14 cellular contexts compared by ENCODE assay signal in genomic region chr1:164753521-164754077, GRCh38.
DNase-seq lines count a peak whose midpoint lies in the region; ATAC-seq, FAIRE-seq and TF ChIP-seq lines count a peak whose summit lies in the region.
"Had no signal": no experiment of that assay in that cellular context is flagged by ENCODE, and none has a peak within 500 bp of the region (broad histone marks: within the 10 kb centered on the region; RNA-seq: fewer than 3 reads in every experiment).

No MANE protein-coding gene starts in this region.

- peak overlapping the region; percentile 34 to 49 for H3K4me3 ChIP-seq in tibial artery

- peaks cover 0 to 56% (median 20%) of the 10 kb centered on the region in 4 donors for H3K4me1 ChIP-seq in tibial artery

- no peak for ATAC-seq in activated naive CD8-positive, alpha-beta T cell treated with anti-CD3 and anti-CD28 coated beads, Interleukin-2, amount 50 U/mL, for 24 hours

- intact Hi-C loops in tibial artery (cut with DNase I; ENCODE audit: low total_unique reads): no loop called here

- H3K36me3 Mint-ChIP-seq in nephron progenitor cell (ENCODE audit: low read depth): peaks cover 24% of the 10 kb centered on the region
- H3K36me3 Mint-ChIP-seq in activated naive CD8-positive, alpha-beta T cell treated with anti-CD3 and anti-CD28 coated beads, Interleukin-2, amount 50 U/mL, for 24 hours (ENCODE audit: low read depth): no peaks in the 10 kb centered on the region
- H3K36me3 Mint-ChIP-seq: CD14-positive monocyte, IgD-negative memory B cell, immature natural killer cell, naive B cell had no signal

- no peaks in the 10 kb centered on the region for H3K27me3 ChIP-seq in tibial artery

- DNase-seq in RPMI7951 (ENCODE audit: low read depth) (peak; percentile 45), fibroblast of peridontal ligament (ENCODE audit: extremely low read depth) (peak; percentile 55), nephron progenitor cell (no peak), tibial artery (no peak), GM19239 (ENCODE audit: insufficient read length, low spot score) (no peak), iPS-NIHi7 (ENCODE audit: extremely low spot score) (no peak), Kasumi-1 (lab: John Stamatoyannopoulos, UW) (no peak)
- DNase-seq in activated naive CD8-positive, alpha-beta T cell treated with anti-CD3 and anti-CD28 coated beads, Interleukin-2, amount 50 U/mL, for 24 hours: no peak
- DNase-seq: GDM1, immature natural killer cell, naive B cell, NCI-H1930 had no signal

- H3K9me3 ChIP-seq in tibial artery: no peaks in the 10 kb centered on the region

- H3K9me3 Mint-ChIP-seq in nephron progenitor cell: no peaks in the 10 kb centered on the region
- no peaks in the 10 kb centered on the region for H3K9me3 Mint-ChIP-seq in activated naive CD8-positive, alpha-beta T cell treated with anti-CD3 and anti-CD28 coated beads, Interleukin-2, amount 50 U/mL, for 24 hours
- H3K9me3 Mint-ChIP-seq: IgD-negative memory B cell, immature natural killer cell, naive B cell had no signal

- peak overlapping the region; percentile 78 for H3K27ac Mint-ChIP-seq in nephron progenitor cell
- no peak overlapping the region for H3K27ac Mint-ChIP-seq in activated naive CD8-positive, alpha-beta T cell treated with anti-CD3 and anti-CD28 coated beads, Interleukin-2, amount 50 U/mL, for 24 hours
- H3K27ac Mint-ChIP-seq: CD14-positive monocyte, IgD-negative memory B cell, immature natural killer cell, naive B cell had no signal

- H3K27ac ChIP-seq in tibial artery: peak overlapping the region; percentile 81 to 86

- H3K4me1 Mint-ChIP-seq in nephron progenitor cell: peaks cover 56% of the 10 kb centered on the region
- H3K4me1 Mint-ChIP-seq in activated naive CD8-positive, alpha-beta T cell treated with anti-CD3 and anti-CD28 coated beads, Interleukin-2, amount 50 U/mL, for 24 hours: no peaks in the 10 kb centered on the region
- H3K4me1 Mint-ChIP-seq: CD14-positive monocyte, IgD-negative memory B cell, immature natural killer cell, naive B cell had no signal

- no peak for TF ChIP-seq CTCF in nephron progenitor cell (IDR thresholded peaks at IDR 0.05)
- no peak for TF ChIP-seq CTCF in tibial artery (IDR thresholded peaks at IDR 0.05)

- H3K4me3 Mint-ChIP-seq in nephron progenitor cell: no peak overlapping the region
- H3K4me3 Mint-ChIP-seq in activated naive CD8-positive, alpha-beta T cell treated with anti-CD3 and anti-CD28 coated beads, Interleukin-2, amount 50 U/mL, for 24 hours: no peak overlapping the region
- H3K4me3 Mint-ChIP-seq: CD14-positive monocyte, IgD-negative memory B cell, immature natural killer cell, naive B cell had no signal

- no peaks in the 10 kb centered on the region for H3K36me3 ChIP-seq in tibial artery

- no peak for FAIRE-seq in GM19239 (lab: Jason Lieb, UNC)

- H3K27me3 Mint-ChIP-seq in nephron progenitor cell (ENCODE audit: low read depth, poor library complexity): no peaks in the 10 kb centered on the region
- peaks cover 3% of the 10 kb centered on the region for H3K27me3 Mint-ChIP-seq in activated naive CD8-positive, alpha-beta T cell treated with anti-CD3 and anti-CD28 coated beads, Interleukin-2, amount 50 U/mL, for 24 hours

Comparison
In these comparisons a context has a peak if more than half of its experiments do, and no peak if none do; other contexts are left out.
1. DNase-seq: peak in RPMI7951 (single experiment) and fibroblast of peridontal ligament (single experiment); none in nephron progenitor cell (single experiment), tibial artery (0 of 2), activated naive CD8-positive, alpha-beta T cell treated with anti-CD3 and anti-CD28 coated beads, Interleukin-2, amount 50 U/mL, for 24 hours (single experiment), GM19239 (single experiment), iPS-NIHi7 (single experiment) and Kasumi-1 (0 of 2).